In the genomic region with DNA sequence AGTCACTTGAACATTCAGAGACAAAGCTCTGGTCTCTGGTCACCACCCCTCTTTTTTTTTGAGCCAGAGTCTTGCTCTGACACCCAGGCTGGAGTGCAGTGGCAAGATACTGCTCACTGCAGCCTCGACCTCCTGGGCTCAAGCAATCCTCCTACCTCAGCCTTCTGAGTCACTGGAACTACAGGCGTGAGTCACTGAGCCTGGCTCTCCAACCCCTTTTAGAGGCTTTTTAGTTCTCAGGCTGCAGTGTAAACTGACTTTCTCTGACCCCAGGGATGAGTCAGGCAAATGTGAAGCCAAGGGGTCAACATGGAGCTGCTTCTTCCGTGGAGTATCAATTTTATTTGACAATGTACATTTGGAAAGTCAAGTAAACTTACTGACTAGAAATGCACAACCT, we compare ENCODE assay signal across 11 cellular contexts.
A peak's percentile ranks its signal among the peaks of the same experiment; 100 is the strongest.
DNase-seq lines count a peak whose midpoint lies in the region; FAIRE-seq and TF ChIP-seq lines count a peak whose summit lies in the region.
"Had no signal": no experiment of that assay in that cellular context is flagged by ENCODE, and none has a peak within 500 bp of the region (broad histone marks: within the 10 kb centered on the region; RNA-seq: fewer than 3 reads in every experiment).

No MANE protein-coding gene starts in this region.

- dilution Hi-C loops in keratinocyte (cut with MboI; ENCODE audit: extremely low pct_ligation_motif_present, low sequenced_read_pairs) = no loop called here

- TF ChIP-seq CTCF in keratinocyte (optimal IDR thresholded peaks at IDR 0.05 in 1 of 3, IDR thresholded peaks at IDR 0.05 in 1 of 3, conservative IDR thresholded peaks at IDR 0.05 in 1 of 3; ENCODE audit: extremely low read depth in 1 of 3, insufficient read depth in 2 of 3, low read length in 3 of 3) (no peak), GM13977 (IDR thresholded peaks at IDR 0.05; ENCODE audit: extremely low read depth, insufficient read depth, missing control alignments) (no peak), prostate gland (IDR thresholded peaks at IDR 0.05) (no peak)

- H3K4me1 ChIP-seq in keratinocyte (ENCODE audit: control insufficient read depth, extremely low read depth, insufficient read depth, low read length) (peaks cover 39% of the 10 kb centered on the region), prostate gland (replicated peaks) (no peaks in the 10 kb centered on the region)

- H3K9me3 ChIP-seq in keratinocyte (ENCODE audit: control insufficient read depth, low read depth, low read length) (no peaks in the 10 kb centered on the region), prostate gland (no peaks in the 10 kb centered on the region)

- H3K4me3 ChIP-seq in keratinocyte (ENCODE audit: control insufficient read depth in 2 of 3, extremely low read depth in 1 of 3, insufficient read depth in 2 of 3, low read depth in 1 of 3, low read length in 3 of 3) (no peak overlapping the region), prostate gland (no peak overlapping the region)

- no peak overlapping the region for H3K27ac Mint-ChIP-seq in activated T-helper 1 cell treated with anti-CD3 and anti-CD28 coated beads, Interleukin-12 subunit alpha, Interleukin-12 subunit beta, Interleukin-2, Interleukin-4 antibody, amounts not matched to agents 30 ng/mL and 10 ng/mL and 1 ng/mL, durations not matched to agents 14 hours and 24 hours and 36 hours
- H3K27ac Mint-ChIP-seq: CD4-positive, alpha-beta T cell had no signal

- H3K27me3 ChIP-seq in keratinocyte (ENCODE audit: control insufficient read depth, extremely low read depth, insufficient read depth, low read length) (no peaks in the 10 kb centered on the region), prostate gland (replicated peaks; ENCODE audit: insufficient read depth) (no peaks in the 10 kb centered on the region)

- H4K20me1 ChIP-seq in keratinocyte (ENCODE audit: control insufficient read depth, extremely low read depth, insufficient read depth, low read length) = no peaks in the 10 kb centered on the region

- intact Hi-C loops in activated T-helper 1 cell treated with anti-CD3 and anti-CD28 coated beads, Interleukin-12 subunit alpha, Interleukin-12 subunit beta, Interleukin-2, Interleukin-4 antibody, amounts not matched to agents 30 ng/mL and 10 ng/mL and 1 ng/mL, durations not matched to agents 14 hours and 24 hours and 36 hours (cut with micrococcal nuclease) = no loop called here
- intact Hi-C loops in prostate gland (cut with DNase I) = loop anchor here (5.0 kb wide), 1 partner anchor 128 kb away; no protein-coding TSS in a partner anchor

- peak; percentile 46 for DNase-seq in stimulated activated CD4-positive, alpha-beta T cell treated with anti-CD3 and anti-CD28 coated beads, Interleukin-15, amount 100 ng/mL, for 24 hours
- no peak for DNase-seq in stimulated activated CD4-positive, alpha-beta T cell treated with anti-CD3 and anti-CD28 coated beads, Interleukin-2, amount 100 ng/mL, for 48 hours
- peak; percentile 17 for DNase-seq in activated naive CD4-positive, alpha-beta T cell treated with anti-CD3 and anti-CD28 coated beads, Interleukin-2, amount 50 U/mL, for 16 hours
- DNase-seq in keratinocyte (ENCODE audit: low read depth, low spot score) = peak; percentile 40
- no peak for DNase-seq in KG1 (lab: John Stamatoyannopoulos, UW)
- DNase-seq in GM13977 (ENCODE audit: low spot score) = no peak
- no peak for DNase-seq in activated T-helper 1 cell treated with anti-CD3 and anti-CD28 coated beads, Interleukin-12 subunit alpha, Interleukin-12 subunit beta, Interleukin-2, Interleukin-4 antibody, amounts not matched to agents 30 ng/mL and 10 ng/mL and 1 ng/mL, durations not matched to agents 14 hours and 24 hours and 36 hours (ENCODE audit: low spot score)
- no peak for DNase-seq in prostate gland (ENCODE audit: low spot score)
- DNase-seq: CD4-positive, alpha-beta T cell; NCI-H2171 treated with DMSO at 0.1 percent for 48 hours had no signal

- no peak overlapping the region for H2AFZ ChIP-seq in keratinocyte (ENCODE audit: control insufficient read depth, low read length)

- H3K9ac ChIP-seq in keratinocyte (ENCODE audit: control insufficient read depth, extremely low read depth, insufficient read depth, low read length) = peak overlapping the region; percentile 62

- WGBS in prostate gland = 54% methylated on average over 3 of the region's 3 CpGs

- H3K4me1 Mint-ChIP-seq in activated T-helper 1 cell treated with anti-CD3 and anti-CD28 coated beads, Interleukin-12 subunit alpha, Interleukin-12 subunit beta, Interleukin-2, Interleukin-4 antibody, amounts not matched to agents 30 ng/mL and 10 ng/mL and 1 ng/mL, durations not matched to agents 14 hours and 24 hours and 36 hours (ENCODE audit: low read depth) = no peaks in the 10 kb centered on the region

- H3K27me3 Mint-ChIP-seq in activated T-helper 1 cell treated with anti-CD3 and anti-CD28 coated beads, Interleukin-12 subunit alpha, Interleukin-12 subunit beta, Interleukin-2, Interleukin-4 antibody, amounts not matched to agents 30 ng/mL and 10 ng/mL and 1 ng/mL, durations not matched to agents 14 hours and 24 hours and 36 hours (ENCODE audit: insufficient read depth) = peaks cover 36% of the 10 kb centered on the region
- H3K27me3 Mint-ChIP-seq: CD4-positive, alpha-beta T cell had no signal

- H3K4me3 Mint-ChIP-seq in activated T-helper 1 cell treated with anti-CD3 and anti-CD28 coated beads, Interleukin-12 subunit alpha, Interleukin-12 subunit beta, Interleukin-2, Interleukin-4 antibody, amounts not matched to agents 30 ng/mL and 10 ng/mL and 1 ng/mL, durations not matched to agents 14 hours and 24 hours and 36 hours = no peak overlapping the region
- H3K4me3 Mint-ChIP-seq: CD4-positive, alpha-beta T cell; nephron had no signal

- H3K4me2 ChIP-seq in keratinocyte (ENCODE audit: control insufficient read depth, extremely low read depth, insufficient read depth, low read depth, low read length) = peak overlapping the region; percentile 79

- no peaks in the 10 kb centered on the region for H3K9me1 ChIP-seq in keratinocyte (ENCODE audit: control insufficient read depth, extremely low read depth, insufficient read depth, low read length)

- TF ChIP-seq POLR2A in prostate gland (IDR thresholded peaks at IDR 0.05) = no peak

- H3K36me3 ChIP-seq in keratinocyte (ENCODE audit: control insufficient read depth in 2 of 2, extremely low read depth in 1 of 2, insufficient read depth in 2 of 2, low read length in 2 of 2) (no peaks in the 10 kb centered on the region), prostate gland (no peaks in the 10 kb centered on the region)

- in situ Hi-C loops in GM13977 (cut with MboI; ENCODE audit: low pct_unique_long_range_greater_than_20kb, low sequenced_read_pairs, unreplicated experiment) = loop anchor here (10.0 kb wide), 1 partner anchor 545 kb away; no protein-coding TSS in a partner anchor

- H3K27ac ChIP-seq in keratinocyte (ENCODE audit: control insufficient read depth, insufficient read depth, low read length) (peak overlapping the region; percentile 92), prostate gland (no peak overlapping the region)

- H3K9me3 Mint-ChIP-seq in activated T-helper 1 cell treated with anti-CD3 and anti-CD28 coated beads, Interleukin-12 subunit alpha, Interleukin-12 subunit beta, Interleukin-2, Interleukin-4 antibody, amounts not matched to agents 30 ng/mL and 10 ng/mL and 1 ng/mL, durations not matched to agents 14 hours and 24 hours and 36 hours = no peaks in the 10 kb centered on the region
- H3K9me3 Mint-ChIP-seq: CD4-positive, alpha-beta T cell had no signal

- H3K79me2 ChIP-seq in keratinocyte (ENCODE audit: control insufficient read depth, insufficient read depth, low read length) = no peaks in the 10 kb centered on the region

- peak; percentile 96 for FAIRE-seq in keratinocyte (lab: Jason Lieb, UNC)

- no peaks in the 10 kb centered on the region for H3K36me3 Mint-ChIP-seq in activated T-helper 1 cell treated with anti-CD3 and anti-CD28 coated beads, Interleukin-12 subunit alpha, Interleukin-12 subunit beta, Interleukin-2, Interleukin-4 antibody, amounts not matched to agents 30 ng/mL and 10 ng/mL and 1 ng/mL, durations not matched to agents 14 hours and 24 hours and 36 hours (ENCODE audit: low read depth)

Comparison
In these comparisons a context has a peak if more than half of its experiments do, and no peak if none do; other contexts are left out.
1. DNase-seq: peak in stimulated activated CD4-positive, alpha-beta T cell treated with anti-CD3 and anti-CD28 coated beads, Interleukin-15, amount 100 ng/mL, for 24 hours (single experiment), activated naive CD4-positive, alpha-beta T cell treated with anti-CD3 and anti-CD28 coated beads, Interleukin-2, amount 50 U/mL, for 16 hours (single experiment) and keratinocyte (single experiment); none in stimulated activated CD4-positive, alpha-beta T cell treated with anti-CD3 and anti-CD28 coated beads, Interleukin-2, amount 100 ng/mL, for 48 hours (0 of 2), KG1 (single experiment), GM13977 (single experiment), activated T-helper 1 cell treated with anti-CD3 and anti-CD28 coated beads, Interleukin-12 subunit alpha, Interleukin-12 subunit beta, Interleukin-2, Interleukin-4 antibody, amounts not matched to agents 30 ng/mL and 10 ng/mL and 1 ng/mL, durations not matched to agents 14 hours and 24 hours and 36 hours (single experiment) and prostate gland (single experiment).